ENCODE assay signal across 6 cellular contexts in the genomic region with DNA sequence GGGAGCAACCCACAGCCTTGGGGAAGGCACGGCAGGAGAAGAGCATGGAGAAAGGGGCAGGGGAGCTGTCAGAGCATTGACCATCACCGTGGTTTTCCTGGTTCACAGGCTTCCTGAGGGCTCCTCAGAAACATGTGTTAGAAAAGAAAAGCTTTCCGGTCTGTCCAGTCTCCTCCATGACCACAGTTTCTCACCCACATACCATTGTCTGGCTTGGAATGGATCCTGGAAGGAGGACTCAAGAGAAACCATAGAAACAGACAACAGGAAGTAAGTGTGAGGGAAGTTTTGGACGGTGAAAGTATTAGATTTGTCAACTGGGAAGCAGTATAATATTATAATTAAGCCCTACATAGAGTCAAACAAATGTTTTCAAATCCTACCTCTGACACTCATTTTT. TPM values are rescaled to one million over a fixed set of nuclear protein-coding genes. Genes with fewer than 3 reads are reported as not detected.
DNase-seq lines count a peak whose midpoint lies in the region; ATAC-seq, FAIRE-seq and TF ChIP-seq lines count a peak whose summit lies in the region.
"Not testable (repeated sequence)": the region's sequence is repeated elsewhere in the genome, so short reads cannot be mapped to it uniquely, and the experiment has no call there.

No MANE protein-coding gene starts in this region.

- H3K4me3 ChIP-seq in CD8-positive, alpha-beta T cell (ENCODE audit: low read depth, low read length); IMR-90 (ENCODE audit: insufficient read depth, low read depth, low read length); astrocyte (ENCODE audit: insufficient read depth, low read depth, low read length); osteoblast (ENCODE audit: insufficient read depth, low read length): not testable (repeated sequence)

- H3K4me1 Mint-ChIP-seq in CD8-positive, alpha-beta T cell (ENCODE audit: low read depth) = peaks cover 15% of the 10 kb centered on the region
- H3K4me1 Mint-ChIP-seq in astrocyte (ENCODE audit: low read depth, unreplicated experiment) = peaks cover 22% of the 10 kb centered on the region

- H3K4me1 ChIP-seq in CD8-positive, alpha-beta T cell (ENCODE audit: insufficient read depth, low read length); IMR-90 (ENCODE audit: control insufficient read depth, insufficient read depth, low read length); astrocyte (ENCODE audit: insufficient read depth, low read length): not testable (repeated sequence)
- peaks cover 11% of the 10 kb centered on the region for H3K4me1 ChIP-seq in osteoblast (ENCODE audit: insufficient read depth, low read length)

- H2BK20ac ChIP-seq in IMR-90 (ENCODE audit: low read depth, low read length) = not testable (repeated sequence)

- H3K9me3 Mint-ChIP-seq in CD8-positive, alpha-beta T cell; astrocyte (ENCODE audit: unreplicated experiment): not testable (repeated sequence)

- H3K4me2 ChIP-seq in IMR-90 (ENCODE audit: low read depth, low read length); astrocyte (ENCODE audit: low read length); osteoblast (ENCODE audit: insufficient read depth, low read length): not testable (repeated sequence)

- in situ Hi-C loops in IMR-90 (cut with MboI; ENCODE audit: low sequenced_read_pairs) = not testable (repeated sequence)

- H3K27ac ChIP-seq in CD8-positive, alpha-beta T cell (ENCODE audit: low read depth, low read length); IMR-90 (ENCODE audit: insufficient read depth, low read length); astrocyte (ENCODE audit: low read depth, low read length): not testable (repeated sequence)
- H3K27ac ChIP-seq in osteoblast (ENCODE audit: low read depth, low read length) = peak overlapping the region; percentile 33

- not testable (repeated sequence) for H2BK5ac ChIP-seq in IMR-90 (ENCODE audit: low read depth, low read length, poor library complexity, severe bottlenecking)

- not testable (repeated sequence) for H2BK120ac ChIP-seq in IMR-90 (ENCODE audit: low read depth, low read length)

- H3K9me3 ChIP-seq in CD8-positive, alpha-beta T cell (ENCODE audit: low read length); IMR-90 (ENCODE audit: control insufficient read depth, insufficient read depth, low read length); astrocyte (ENCODE audit: insufficient read depth, low read depth, low read length); osteoblast (ENCODE audit: low read depth, low read length): not testable (repeated sequence)

- not testable (repeated sequence) for H2AK9ac ChIP-seq in IMR-90 (replicated peaks; ENCODE audit: low read depth, low read length, poor library complexity)

- peak; percentile 65 for FAIRE-seq in astrocyte (lab: Jason Lieb, UNC)

- not testable (repeated sequence) for H3K4me3 Mint-ChIP-seq in CD8-positive, alpha-beta T cell; astrocyte (ENCODE audit: unreplicated experiment)

- dilution Hi-C loops in IMR-90 (cut with HindIII; ENCODE audit: low sequenced_read_pairs, unreplicated experiment) = not testable (repeated sequence)

- H3K27me3 Mint-ChIP-seq in CD8-positive, alpha-beta T cell (ENCODE audit: low read depth); astrocyte (ENCODE audit: low read depth, unreplicated experiment): not testable (repeated sequence)

- not testable (repeated sequence) for H3K14ac ChIP-seq in IMR-90 (replicated peaks; ENCODE audit: low read depth, low read length)

- POLR2A ChIA-PET in CD8-positive, alpha-beta T cell (lab: Charles Lee); IMR-90 (lab: Charles Lee; ENCODE audit: unreplicated experiment): not testable (repeated sequence)

- no CpG with 5 or more reads among the region's 4 CpGs for WGBS in IMR-90 (ENCODE audit: extremely low coverage in 2 of 2, insufficient read length in 1 of 2), 2 experiments

- H4K5ac ChIP-seq in IMR-90 (ENCODE audit: low read depth, low read length) = not testable (repeated sequence)

- not testable (repeated sequence) for H4K91ac ChIP-seq in IMR-90 (ENCODE audit: insufficient read depth, low read depth, low read length)

- H2AFZ ChIP-seq in IMR-90 (replicated peaks; ENCODE audit: low read length, poor library complexity); astrocyte (ENCODE audit: low read depth, low read length); osteoblast (ENCODE audit: low read length): not testable (repeated sequence)

- H2AK5ac ChIP-seq in IMR-90 (ENCODE audit: low read depth, low read length) = not testable (repeated sequence)

- not testable (repeated sequence) for H3K23ac ChIP-seq in IMR-90 (ENCODE audit: low read depth, low read length)

- H4K20me1 ChIP-seq in IMR-90 (ENCODE audit: insufficient read depth, low read length); astrocyte (ENCODE audit: insufficient read depth, low read length); osteoblast (ENCODE audit: insufficient read depth, low read length): not testable (repeated sequence)

- H3K36me3 Mint-ChIP-seq in CD8-positive, alpha-beta T cell; astrocyte (ENCODE audit: low read depth, unreplicated experiment): not testable (repeated sequence)

- H3K27me3 ChIP-seq in CD8-positive, alpha-beta T cell (ENCODE audit: insufficient read depth, low read length); IMR-90 (ENCODE audit: control insufficient read depth, insufficient read depth, low read length); astrocyte (ENCODE audit: insufficient read depth, low read length); osteoblast (ENCODE audit: insufficient read depth, low read length): not testable (repeated sequence)

- H3K27ac Mint-ChIP-seq in CD8-positive, alpha-beta T cell = peak overlapping the region; percentile 37
- H3K27ac Mint-ChIP-seq in astrocyte (ENCODE audit: unreplicated experiment) = peak overlapping the region; percentile 53

- not testable (repeated sequence) for DNase-seq in CD8-positive, alpha-beta T cell; IMR-90; astrocyte (ENCODE audit: low read depth); left ventricle myocardium superior; osteoblast (ENCODE audit: insufficient read length, low spot score, missing footprints); sciatic nerve (ENCODE audit: low spot score)

- H3K79me2 ChIP-seq in astrocyte (ENCODE audit: insufficient read depth, low read length); osteoblast (ENCODE audit: insufficient read depth, low read length): not testable (repeated sequence)

- not testable (repeated sequence) for H3K9me1 ChIP-seq in IMR-90 (ENCODE audit: insufficient read depth, low read length)

- not testable (repeated sequence) for ATAC-seq in CD8-positive, alpha-beta T cell
- ATAC-seq in IMR-90 (ENCODE audit: low read depth) (peak; percentile 51), left ventricle myocardium superior (peak; percentile 16), sciatic nerve (peak; percentile 36)

- not testable (repeated sequence) for H3K9ac ChIP-seq in IMR-90 (ENCODE audit: low read depth, low read length); astrocyte (ENCODE audit: low read length)

- not testable (repeated sequence) for H3K56ac ChIP-seq in IMR-90 (ENCODE audit: extremely low read depth, insufficient read depth, low read length)

- H4K8ac ChIP-seq in IMR-90 (ENCODE audit: low read depth in 2 of 2, low read length in 2 of 2) = not testable (repeated sequence)

- TF ChIP-seq CTCF in CD8-positive, alpha-beta T cell (IDR thresholded peaks at IDR 0.05); IMR-90 (conservative IDR thresholded peaks at IDR 0.05; ENCODE audit: low read depth, low read length); astrocyte (IDR thresholded peaks at IDR 0.05; ENCODE audit: insufficient read depth, low read depth, low read length); osteoblast (IDR thresholded peaks at IDR 0.05; ENCODE audit: extremely low read depth, low read depth, low read length): not testable (repeated sequence)

- intact Hi-C loops in CD8-positive, alpha-beta T cell (cut with DNase I, micrococcal nuclease); IMR-90 (cut with micrococcal nuclease); left ventricle myocardium superior (cut with micrococcal nuclease); sciatic nerve (cut with DNase I): not testable (repeated sequence)

- H3K36me3 ChIP-seq in CD8-positive, alpha-beta T cell (ENCODE audit: insufficient read depth, low read length); IMR-90 (ENCODE audit: control insufficient read depth, insufficient read depth, low read length); astrocyte (ENCODE audit: insufficient read depth, low read length); osteoblast (ENCODE audit: insufficient read depth, low read length): not testable (repeated sequence)

- not testable (repeated sequence) for H3K79me1 ChIP-seq in IMR-90 (ENCODE audit: low read depth in 1 of 2, low read length in 2 of 2)

- TF ChIP-seq RAD21 in IMR-90 (IDR thresholded peaks at IDR 0.05; ENCODE audit: low read length) = not testable (repeated sequence)

- not testable (repeated sequence) for TF ChIP-seq POLR2A in IMR-90 (IDR thresholded peaks at IDR 0.05; ENCODE audit: low read depth, low read length)

- H3K18ac ChIP-seq in IMR-90 (ENCODE audit: low read depth, low read length) = not testable (repeated sequence)

- not testable (repeated sequence) for BruUV-seq in IMR-90 (replicated peaks; lab: Mats Ljungman, UMichigan)

- CTCF ChIA-PET in CD8-positive, alpha-beta T cell (lab: Charles Lee); IMR-90 (lab: Yijun Ruan, JAX): not testable (repeated sequence)

- H2BK15ac ChIP-seq in IMR-90 (ENCODE audit: low read depth, low read length) = not testable (repeated sequence)

- not testable (repeated sequence) for H3K4ac ChIP-seq in IMR-90 (ENCODE audit: low read depth, low read length)

RNA-seq across cellular contexts. Expression of a gene that starts 51.1 kb away (rescaled TPM):
- total RNA-seq in CD8-positive, alpha-beta T cell = 10 to 100 TPM; 25.5 to 28.8 TPM
- 128 and 131 TPM in 2 replicates for total RNA-seq in IMR-90 (2012; rRNA removed)
- 37.4 and 40.4 TPM in 2 replicates for polyA plus RNA-seq in IMR-90 (2012; rRNA removed)
- 22.4 and 28.6 TPM in 2 replicates for polyA plus RNA-seq in IMR-90 (2012; cell fraction: cytosol; rRNA removed)
- polyA plus RNA-seq in IMR-90 (2012; cell fraction: nucleus; rRNA removed; ENCODE audit: low replicate concordance) = 43.5 and 64.2 TPM in 2 replicates
- 194 and 213 TPM in 2 replicates for total RNA-seq in astrocyte
- 15.6 TPM for total RNA-seq in left ventricle myocardium superior
- total RNA-seq in osteoblast = 305 and 330 TPM in 2 replicates
- 159 TPM for total RNA-seq in sciatic nerve

RNA-seq across cellular contexts. Expression of a gene that starts 55.8 kb away (rescaled TPM):
- total RNA-seq in CD8-positive, alpha-beta T cell = 10 to 100 TPM; 22.0 to 23.4 TPM
- 57.4 and 78.9 TPM in 2 replicates for total RNA-seq in IMR-90 (2012; rRNA removed)
- 26.7 and 35.9 TPM in 2 replicates for polyA plus RNA-seq in IMR-90 (2012; rRNA removed)
- 9.3 and 10.0 TPM in 2 replicates for polyA plus RNA-seq in IMR-90 (2012; cell fraction: cytosol; rRNA removed)
- polyA plus RNA-seq in IMR-90 (2012; cell fraction: nucleus; rRNA removed; ENCODE audit: low replicate concordance) = 10.0 and 60.5 TPM in 2 replicates
- total RNA-seq in astrocyte = 45.9 and 48.6 TPM in 2 replicates
- 14.0 TPM for total RNA-seq in left ventricle myocardium superior
- total RNA-seq in osteoblast = 95.2 and 118 TPM in 2 replicates
- total RNA-seq in sciatic nerve = 30.1 TPM
